1 cellular context compared by ENCODE assay signal in the genomic region with DNA sequence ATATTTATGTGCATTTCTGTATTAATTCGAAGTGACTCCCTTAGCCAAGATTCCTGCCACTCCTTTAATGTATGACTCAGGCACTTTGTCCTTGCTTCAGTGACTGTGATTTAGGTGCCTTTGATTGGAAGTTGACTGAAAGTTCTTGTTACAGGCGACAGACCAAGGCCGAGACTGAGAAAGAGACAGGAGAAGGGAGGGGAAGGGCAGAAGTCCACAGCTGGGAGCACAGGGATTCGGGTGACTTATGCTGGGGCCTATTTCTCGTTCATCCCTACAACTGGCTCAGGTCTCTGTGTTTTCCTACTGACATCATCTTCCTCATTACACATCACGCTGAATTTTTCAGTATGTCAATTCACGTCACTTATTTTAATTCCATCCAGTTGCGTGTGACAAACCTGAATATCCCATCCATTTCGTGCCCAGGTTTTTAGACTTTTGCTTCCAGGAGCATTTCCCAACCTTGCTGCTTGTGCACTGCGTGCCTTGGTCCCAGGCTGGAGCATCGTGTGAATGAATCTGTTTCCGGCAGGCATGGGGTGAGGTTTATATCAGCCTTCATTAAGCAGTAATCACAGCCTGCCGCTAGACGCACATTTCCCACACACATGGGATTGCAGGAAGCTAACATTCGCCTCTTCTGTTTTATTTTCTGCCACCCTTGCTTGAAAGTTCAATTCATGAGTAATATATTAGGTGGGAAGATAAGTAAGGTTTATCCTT.
TF ChIP-seq lines count a peak whose summit lies in the region.

No MANE protein-coding gene starts in this region.

TF ChIP-seq in HCT116, 20 proteins besides CTCF, POLR2A, EP300 and RAD21 (continued from another document):
- TF ChIP-seq, protein P1, sequence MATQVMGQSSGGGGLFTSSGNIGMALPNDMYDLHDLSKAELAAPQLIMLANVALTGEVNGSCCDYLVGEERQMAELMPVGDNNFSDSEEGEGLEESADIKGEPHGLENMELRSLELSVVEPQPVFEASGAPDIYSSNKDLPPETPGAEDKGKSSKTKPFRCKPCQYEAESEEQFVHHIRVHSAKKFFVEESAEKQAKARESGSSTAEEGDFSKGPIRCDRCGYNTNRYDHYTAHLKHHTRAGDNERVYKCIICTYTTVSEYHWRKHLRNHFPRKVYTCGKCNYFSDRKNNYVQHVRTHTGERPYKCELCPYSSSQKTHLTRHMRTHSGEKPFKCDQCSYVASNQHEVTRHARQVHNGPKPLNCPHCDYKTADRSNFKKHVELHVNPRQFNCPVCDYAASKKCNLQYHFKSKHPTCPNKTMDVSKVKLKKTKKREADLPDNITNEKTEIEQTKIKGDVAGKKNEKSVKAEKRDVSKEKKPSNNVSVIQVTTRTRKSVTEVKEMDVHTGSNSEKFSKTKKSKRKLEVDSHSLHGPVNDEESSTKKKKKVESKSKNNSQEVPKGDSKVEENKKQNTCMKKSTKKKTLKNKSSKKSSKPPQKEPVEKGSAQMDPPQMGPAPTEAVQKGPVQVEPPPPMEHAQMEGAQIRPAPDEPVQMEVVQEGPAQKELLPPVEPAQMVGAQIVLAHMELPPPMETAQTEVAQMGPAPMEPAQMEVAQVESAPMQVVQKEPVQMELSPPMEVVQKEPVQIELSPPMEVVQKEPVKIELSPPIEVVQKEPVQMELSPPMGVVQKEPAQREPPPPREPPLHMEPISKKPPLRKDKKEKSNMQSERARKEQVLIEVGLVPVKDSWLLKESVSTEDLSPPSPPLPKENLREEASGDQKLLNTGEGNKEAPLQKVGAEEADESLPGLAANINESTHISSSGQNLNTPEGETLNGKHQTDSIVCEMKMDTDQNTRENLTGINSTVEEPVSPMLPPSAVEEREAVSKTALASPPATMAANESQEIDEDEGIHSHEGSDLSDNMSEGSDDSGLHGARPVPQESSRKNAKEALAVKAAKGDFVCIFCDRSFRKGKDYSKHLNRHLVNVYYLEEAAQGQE (IDR thresholded peaks at IDR 0.05; ENCODE audit: low read depth), result no peak
- peak; percentile 57; the same call in 1 of the 2 replicates for TF ChIP-seq SP1 (IDR thresholded peaks at IDR 0.05; ENCODE audit: low read depth)
- TF ChIP-seq, protein P2, sequence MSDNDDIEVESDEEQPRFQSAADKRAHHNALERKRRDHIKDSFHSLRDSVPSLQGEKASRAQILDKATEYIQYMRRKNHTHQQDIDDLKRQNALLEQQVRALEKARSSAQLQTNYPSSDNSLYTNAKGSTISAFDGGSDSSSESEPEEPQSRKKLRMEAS (IDR thresholded peaks at IDR 0.05), result no peak
- TF ChIP-seq, protein P3, sequence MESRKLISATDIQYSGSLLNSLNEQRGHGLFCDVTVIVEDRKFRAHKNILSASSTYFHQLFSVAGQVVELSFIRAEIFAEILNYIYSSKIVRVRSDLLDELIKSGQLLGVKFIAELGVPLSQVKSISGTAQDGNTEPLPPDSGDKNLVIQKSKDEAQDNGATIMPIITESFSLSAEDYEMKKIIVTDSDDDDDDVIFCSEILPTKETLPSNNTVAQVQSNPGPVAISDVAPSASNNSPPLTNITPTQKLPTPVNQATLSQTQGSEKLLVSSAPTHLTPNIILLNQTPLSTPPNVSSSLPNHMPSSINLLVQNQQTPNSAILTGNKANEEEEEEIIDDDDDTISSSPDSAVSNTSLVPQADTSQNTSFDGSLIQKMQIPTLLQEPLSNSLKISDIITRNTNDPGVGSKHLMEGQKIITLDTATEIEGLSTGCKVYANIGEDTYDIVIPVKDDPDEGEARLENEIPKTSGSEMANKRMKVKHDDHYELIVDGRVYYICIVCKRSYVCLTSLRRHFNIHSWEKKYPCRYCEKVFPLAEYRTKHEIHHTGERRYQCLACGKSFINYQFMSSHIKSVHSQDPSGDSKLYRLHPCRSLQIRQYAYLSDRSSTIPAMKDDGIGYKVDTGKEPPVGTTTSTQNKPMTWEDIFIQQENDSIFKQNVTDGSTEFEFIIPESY (IDR thresholded peaks at IDR 0.05; ENCODE audit: extremely low read depth, insufficient replicate concordance, low read length), result no peak
- no peak for TF ChIP-seq EZH2phosphoT487 (IDR thresholded peaks at IDR 0.05; ENCODE audit: borderline replicate concordance)
- TF ChIP-seq EZH2 (IDR thresholded peaks at IDR 0.05), result no peak
- TF ChIP-seq ELF1 (IDR thresholded peaks at IDR 0.05; ENCODE audit: borderline replicate concordance, low read depth), result no peak
- peak; percentile 53; the same call in 1 of the 2 replicates for TF ChIP-seq FOSL1 (IDR thresholded peaks at IDR 0.05; ENCODE audit: low read depth)
- TF ChIP-seq ZNF274 (IDR thresholded peaks at IDR 0.05; ENCODE audit: low read depth, low read length), result no peak
- TF ChIP-seq SIN3A (IDR thresholded peaks at IDR 0.05; ENCODE audit: low read depth), result no peak
- TF ChIP-seq EGR1 (IDR thresholded peaks at IDR 0.05; ENCODE audit: low read depth), result no peak
- peak; percentile 55; the same call in 1 of the 2 replicates for TF ChIP-seq JUND (IDR thresholded peaks at IDR 0.05)
- peak; percentile 45; the same call in 1 of the 2 replicates for TF ChIP-seq CBX3 (IDR thresholded peaks at IDR 0.05; ENCODE audit: low read depth)
TF ChIP-seq in HCT116: peak in this region for 6.
